ENCODE assay signal across 8 cellular contexts in genomic region chr1:43705982-43706597, GRCh38. TPM values are rescaled to one million over a fixed set of nuclear protein-coding genes. Genes with fewer than 3 reads are reported as not detected.
DNase-seq lines count a peak whose midpoint lies in the region; ATAC-seq and TF ChIP-seq lines count a peak whose summit lies in the region.

No MANE protein-coding gene starts in this region.

- H2AFZ ChIP-seq in KMS-11 (ENCODE audit: low read depth) (no peak overlapping the region), neural progenitor cell (replicated peaks) (no peak overlapping the region)

- peak overlapping the region; percentile 13 for H3K4me3 ChIP-seq in KMS-11 (IDR thresholded peaks at IDR 0.05; ENCODE audit: insufficient read depth, low read depth, low read length)
- peak overlapping the region; percentile 62 for H3K4me3 ChIP-seq in astrocyte of the spinal cord (ENCODE audit: low read depth, low read length)
- H3K4me3 ChIP-seq in neural progenitor cell, result peak overlapping the region; percentile 99

- H3K4me2 ChIP-seq in KMS-11, result peak overlapping the region; percentile 60
- peak overlapping the region; percentile 96 for H3K4me2 ChIP-seq in neural progenitor cell

- peaks cover 17% of the 10 kb centered on the region for H3K36me3 Mint-ChIP-seq in neural progenitor cell

- no peaks in the 10 kb centered on the region for H4K20me1 ChIP-seq in KMS-11 (ENCODE audit: insufficient read depth)
- peaks cover 25% of the 10 kb centered on the region for H4K20me1 ChIP-seq in neural progenitor cell (ENCODE audit: low read depth)

- H3K27me3 ChIP-seq in KMS-11 (ENCODE audit: insufficient read depth, low read depth), result no peaks in the 10 kb centered on the region
- H3K27me3 ChIP-seq in neural progenitor cell, result no peaks in the 10 kb centered on the region

- H3K27ac ChIP-seq in KMS-11, result no peak overlapping the region; the same call in 1 of the 2 replicates
- peak overlapping the region; percentile 40 for H3K27ac ChIP-seq in neural progenitor cell

- H3K9ac ChIP-seq in KMS-11 (peak overlapping the region; percentile 84; the same call in 1 of the 2 replicates), neural progenitor cell (peak overlapping the region; percentile 61)

- peak overlapping the region; percentile 93 for H3K4me3 Mint-ChIP-seq in neural progenitor cell

- peaks cover 27% of the 10 kb centered on the region for H3F3A ChIP-seq in neural progenitor cell (ENCODE audit: low read depth)

- DNase-seq in NCI-H2107 treated with DMSO at 0.1 percent for 48 hours (lab: John Stamatoyannopoulos, UW; ENCODE audit: unreplicated experiment) (peak; percentile 22), NCI-H2107 (lab: John Stamatoyannopoulos, UW) (no peak), astrocyte of the spinal cord (ENCODE audit: low read depth, low spot score) (no peak), neural progenitor cell (ENCODE audit: low spot score) (peak; percentile 18), SIG-M5 treated with dmso at 0.1 percent for 504 hours (lab: John Stamatoyannopoulos, UW; ENCODE audit: unreplicated experiment) (no peak)

- peaks cover 26% of the 10 kb centered on the region for H3K4me1 Mint-ChIP-seq in neural progenitor cell

- ATAC-seq in GM18498 (IDR thresholded peaks at IDR 0.05; ENCODE audit: unreplicated experiment) (no peak), HG02623 (IDR thresholded peaks at IDR 0.05; ENCODE audit: unreplicated experiment) (no peak)

- TF ChIP-seq CTCF in KMS-11 (conservative IDR thresholded peaks at IDR 0.05; ENCODE audit: low read depth, low read length) (no peak), astrocyte of the spinal cord (IDR thresholded peaks at IDR 0.05; ENCODE audit: low read depth, low read length) (no peak), neural progenitor cell (IDR thresholded peaks at IDR 0.05) (no peak)

- H3K27ac Mint-ChIP-seq in neural progenitor cell, result no peak overlapping the region

- H3K36me3 ChIP-seq in KMS-11 (ENCODE audit: insufficient read depth) (no peaks in the 10 kb centered on the region), neural progenitor cell (peaks cover 7% of the 10 kb centered on the region)

- no peaks in the 10 kb centered on the region for H3K9me3 ChIP-seq in neural progenitor cell (ENCODE audit: low read depth)

- H3K79me2 ChIP-seq in KMS-11 (ENCODE audit: insufficient read depth, low read depth), result peaks cover 26% of the 10 kb centered on the region
- peaks cover 37% of the 10 kb centered on the region for H3K79me2 ChIP-seq in neural progenitor cell (ENCODE audit: low read depth)

- H3K4me1 ChIP-seq in KMS-11 (ENCODE audit: low read depth, poor library complexity, severe bottlenecking) (peaks cover 23% of the 10 kb centered on the region), neural progenitor cell (peaks cover 19% of the 10 kb centered on the region)

- peaks cover 2% of the 10 kb centered on the region for H3K27me3 Mint-ChIP-seq in neural progenitor cell (ENCODE audit: insufficient read depth, low read depth)

- in situ Hi-C loops in astrocyte of the spinal cord (cut with HindIII; ENCODE audit: low sequenced_read_pairs), result no loop called here

- H3K9me3 Mint-ChIP-seq in neural progenitor cell, result no peaks in the 10 kb centered on the region

RNA-seq across cellular contexts. Expression of gene ST3GAL3, which starts 1.2 kb away (rescaled TPM):
- total RNA-seq in neural progenitor cell (ENCODE audit: low replicate concordance), result 13.6 and 29.7 TPM in 2 replicates

RNA-seq across cellular contexts. Expression of gene KDM4A, which starts 56.1 kb away (rescaled TPM):
- total RNA-seq in neural progenitor cell (ENCODE audit: low replicate concordance), result 58.6 and 64.7 TPM in 2 replicates

Comparison
In these comparisons a context has a peak if more than half of its experiments do, and no peak if none do; other contexts are left out.
1. DNase-seq: peak in NCI-H2107 treated with DMSO at 0.1 percent for 48 hours (single experiment) and neural progenitor cell (single experiment); none in NCI-H2107 (single experiment), astrocyte of the spinal cord (single experiment) and SIG-M5 treated with dmso at 0.1 percent for 504 hours (single experiment).
2. H3K4me3 ChIP-seq: peak in every context shown above with its lines; median percentile 99 in neural progenitor cell; 62 in astrocyte of the spinal cord; 13 in KMS-11.